ENCODE assay signal across 1 cellular context in the genomic region with DNA sequence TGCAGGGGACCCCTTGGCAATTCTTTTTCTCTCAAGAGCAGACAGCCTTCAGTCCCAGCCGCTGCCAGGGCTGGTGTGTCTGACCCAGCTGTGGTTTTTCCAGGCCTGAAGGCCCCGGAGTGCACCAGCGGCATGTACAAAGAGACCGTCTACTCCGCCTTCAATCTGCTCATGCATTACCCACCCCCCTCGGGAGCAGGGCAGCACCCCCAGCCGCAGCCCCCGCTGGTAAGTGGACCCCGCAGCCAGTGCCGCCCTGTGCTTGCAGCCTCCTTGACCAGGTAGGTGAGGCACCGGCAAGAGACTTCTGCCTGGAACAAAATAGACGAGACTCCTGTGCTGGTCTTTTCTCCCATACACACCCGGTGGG.
TF ChIP-seq lines count a peak whose summit lies in the region.

No MANE protein-coding gene starts in this region.

TF ChIP-seq in IMR-90, 13 proteins besides CTCF, POLR2A, EP300 and RAD21 (continued from another document):
- TF ChIP-seq CEBPB (IDR thresholded peaks at IDR 0.05; ENCODE audit: low read depth, low read length) = no peak
